10 cellular contexts compared by ENCODE assay signal in genomic region chr5:96816991-96817390, GRCh38. TPM values are rescaled to one million over a fixed set of nuclear protein-coding genes. Genes with fewer than 3 reads are reported as not detected.
DNase-seq lines count a peak whose midpoint lies in the region; ATAC-seq, FAIRE-seq and TF ChIP-seq lines count a peak whose summit lies in the region.
"Had no signal": no experiment of that assay in that cellular context is flagged by ENCODE, and none has a peak within 500 bp of the region (broad histone marks: within the 10 kb centered on the region; RNA-seq: fewer than 3 reads in every experiment).

No MANE protein-coding gene starts in this region.

- peaks cover 0 to 13% (median 4%) of the 10 kb centered on the region in 4 donors for H3K4me1 ChIP-seq in Peyer's patch
- H3K4me1 ChIP-seq in small intestine (ENCODE audit: control insufficient read depth in 2 of 2, insufficient read depth in 1 of 2, low read depth in 1 of 2, low read length in 1 of 2), result peaks cover 5 to 6% of the 10 kb centered on the region in 2 donors
- no peaks in the 10 kb centered on the region for H3K4me1 ChIP-seq in thyroid gland

- 61 to 79% (median 71%) methylated on average over 1 of the region's 1 CpG for whole genome bisulfite sequencing in small intestine, 3 donors
- 85 to 97% methylated on average over 1 of the region's 1 CpG for WGBS in thyroid gland, 2 donors

- no peaks in the 10 kb centered on the region for H3K27me3 ChIP-seq in Peyer's patch
- no peaks in the 10 kb centered on the region for H3K27me3 ChIP-seq in small intestine (ENCODE audit: control insufficient read depth in 2 of 2, insufficient read depth in 2 of 2, low read length in 2 of 2)
- no peaks in the 10 kb centered on the region for H3K27me3 ChIP-seq in thyroid gland
- H3K27me3 ChIP-seq: upper lobe of left lung had no signal

- H3K4me3 ChIP-seq in Peyer's patch (peak overlapping the region in 2 of 4 donors; percentile 16 to 30), small intestine (ENCODE audit: low read depth in 1 of 2, low read length in 2 of 2) (no peak overlapping the region), thyroid gland (replicated peaks in 1 of 3) (no peak overlapping the region)

- no peaks in the 10 kb centered on the region for H3K36me3 ChIP-seq in Peyer's patch
- no peaks in the 10 kb centered on the region for H3K36me3 ChIP-seq in small intestine (ENCODE audit: control insufficient read depth in 2 of 2, insufficient read depth in 2 of 2, low read length in 2 of 2)
- H3K36me3 ChIP-seq in thyroid gland, result no peaks in the 10 kb centered on the region
- H3K36me3 ChIP-seq: upper lobe of left lung had no signal

- no peaks in the 10 kb centered on the region for H3K9me3 Mint-ChIP-seq in activated CD4-positive, alpha-beta T cell treated with anti-CD3 and anti-CD28 coated beads for 36 hours (ENCODE audit: low read depth)

- CTCF ChIA-PET in activated CD4-positive, alpha-beta T cell treated with anti-CD3 and anti-CD28 coated beads for 36 hours (lab: Charles Lee), result interaction anchor here (0.7 to 4.1 kb wide), 4 partner anchors 8 to 345 kb away, joined by 4 to 23 read pairs (median 4); partner anchors contain the start of gene ERAP1

- no peaks in the 10 kb centered on the region for H3K9me3 ChIP-seq in Peyer's patch
- no peaks in the 10 kb centered on the region for H3K9me3 ChIP-seq in small intestine (ENCODE audit: control insufficient read depth, low read depth)
- H3K9me3 ChIP-seq in thyroid gland, result no peaks in the 10 kb centered on the region
- H3K9me3 ChIP-seq: upper lobe of left lung had no signal

- ATAC-seq in activated CD4-positive, alpha-beta T cell treated with anti-CD3 and anti-CD28 coated beads for 36 hours, result peak; percentile 50
- peak; percentile 41 for ATAC-seq in HG02870 (IDR thresholded peaks at IDR 0.05; ENCODE audit: unreplicated experiment)

- peak overlapping the region; percentile 71 for H3K4me3 Mint-ChIP-seq in activated CD4-positive, alpha-beta T cell treated with anti-CD3 and anti-CD28 coated beads for 36 hours

- intact Hi-C loops in activated CD4-positive, alpha-beta T cell treated with anti-CD3 and anti-CD28 coated beads for 36 hours (cut with DNase I, micrococcal nuclease), result loop anchor here in 1 of 2 experiments (1.0 to 10.0 kb wide), 2 partner anchors 9 to 952 kb away; no protein-coding TSS in a partner anchor
- intact Hi-C loops in thyroid gland (cut with DNase I), result loop anchor here (10.0 kb wide), 1 partner anchor 48 kb away; no protein-coding TSS in a partner anchor

- H3K27ac ChIP-seq in Peyer's patch (peak overlapping the region; percentile 45 to 57 (median 54)), small intestine (ENCODE audit: low read depth in 1 of 2, low read length in 1 of 2) (peak overlapping the region; percentile 27 to 70), thyroid gland (no peak overlapping the region)
- H3K27ac ChIP-seq: upper lobe of left lung had no signal

- DNase-seq in activated CD4-positive, alpha-beta T cell treated with anti-CD3 and anti-CD28 coated beads for 36 hours, result peak; percentile 26
- DNase-seq in activated CD4-positive, alpha-beta T cell treated with anti-CD3 and anti-CD28 coated beads, Interleukin-2, amount 50 U/mL, for 4 hours, result no peak
- DNase-seq in Peyer's patch, result no peak
- no peak for DNase-seq in small intestine
- no peak for DNase-seq in NCI-H1048 (lab: John Stamatoyannopoulos, UW)
- DNase-seq in Ammon's horn (ENCODE audit: low spot score), result no peak
- DNase-seq in thyroid gland, result no peak
- DNase-seq: foreskin melanocyte had no signal

- no peak for TF ChIP-seq CTCF in Peyer's patch (IDR thresholded peaks at IDR 0.05)
- TF ChIP-seq CTCF in thyroid gland (IDR thresholded peaks at IDR 0.05), result no peak

- POLR2A ChIA-PET in activated CD4-positive, alpha-beta T cell treated with anti-CD3 and anti-CD28 coated beads for 36 hours (lab: Charles Lee), result interaction anchor here (0.9 kb wide), 1 partner anchor 9 kb away, joined by 4 read pairs; the partner anchor contains the start of gene ERAP1

- no peaks in the 10 kb centered on the region for H3K36me3 Mint-ChIP-seq in activated CD4-positive, alpha-beta T cell treated with anti-CD3 and anti-CD28 coated beads for 36 hours (ENCODE audit: low read depth)

- no peak for FAIRE-seq in small intestine (lab: Jason Lieb, UNC)

- no peaks in the 10 kb centered on the region for H3K27me3 Mint-ChIP-seq in activated CD4-positive, alpha-beta T cell treated with anti-CD3 and anti-CD28 coated beads for 36 hours

- TF ChIP-seq POLR2A in Peyer's patch (IDR thresholded peaks at IDR 0.05), result no peak
- no peak for TF ChIP-seq POLR2A in thyroid gland (IDR thresholded peaks at IDR 0.05)

- H3K27ac Mint-ChIP-seq in activated CD4-positive, alpha-beta T cell treated with anti-CD3 and anti-CD28 coated beads for 36 hours, result peak overlapping the region; percentile 90

- peaks cover 63% of the 10 kb centered on the region for H3K4me1 Mint-ChIP-seq in activated CD4-positive, alpha-beta T cell treated with anti-CD3 and anti-CD28 coated beads for 36 hours

RNA-seq across cellular contexts. Expression of gene ERAP1, which starts 9.2 kb away (rescaled TPM):
- total RNA-seq in activated CD4-positive, alpha-beta T cell treated with anti-CD3 and anti-CD28 coated beads for 36 hours, result 10 to 100 TPM; 56.4 to 98.7 TPM
- 100 to 1,000 TPM in 2 of 4 donors, 10 to 100 TPM in 2; 33.8 to 137 (median 93.9) TPM for total RNA-seq in Peyer's patch
- polyA plus RNA-seq in small intestine, result 10 to 100 TPM in 2 of 3 donors, 1 to 10 TPM in 1; 8.5 to 36.1 (median 20.5) TPM
- total RNA-seq in thyroid gland, result 10 to 100 TPM; 22.0 to 33.1 (median 29.9) TPM

RNA-seq across cellular contexts. Expression of gene ERAP2, which starts 59.3 kb away (rescaled TPM):
- total RNA-seq in activated CD4-positive, alpha-beta T cell treated with anti-CD3 and anti-CD28 coated beads for 36 hours, result 10 to 100 TPM; 57.3 to 60.7 TPM
- total RNA-seq in Peyer's patch, result 10 to 100 TPM; 50.3 to 82.8 (median 70.8) TPM
- polyA plus RNA-seq in small intestine, result 10 to 100 TPM in 1 of 3 donors, 1 to 10 TPM in 2; 4.1 to 43.3 (median 7.4) TPM
- 10 to 100 TPM in 3 of 4 donors, 1 to 10 TPM in 1; 9.2 to 19.2 (median 14.0) TPM for total RNA-seq in thyroid gland

Comparison
In these comparisons a context has a peak if more than half of its experiments do, and no peak if none do; other contexts are left out.
1. H3K27ac ChIP-seq: peak in Peyer's patch (4 of 4) and small intestine (2 of 2); none in thyroid gland (0 of 3).